28 cellular contexts compared by ENCODE assay signal in genomic region chr3:105327662-105328337, GRCh38. TPM values are rescaled to one million over a fixed set of nuclear protein-coding genes. Genes with fewer than 3 reads are reported as not detected.
DNase-seq lines count a peak whose midpoint lies in the region; ATAC-seq and TF ChIP-seq lines count a peak whose summit lies in the region.
"Had no signal": no experiment of that assay in that cellular context is flagged by ENCODE, and none has a peak within 500 bp of the region (broad histone marks: within the 10 kb centered on the region; RNA-seq: fewer than 3 reads in every experiment).

No MANE protein-coding gene starts in this region.

- dilution Hi-C loops in IMR-90 (cut with HindIII; ENCODE audit: low sequenced_read_pairs, unreplicated experiment) = no loop called here

- H2BK15ac ChIP-seq in IMR-90 (ENCODE audit: low read depth, low read length) = no peak overlapping the region

- no peaks in the 10 kb centered on the region for H3K9me1 ChIP-seq in IMR-90 (ENCODE audit: insufficient read depth, low read length)

- no peaks in the 10 kb centered on the region for H3K9me2 ChIP-seq in PC-3 (replicated peaks; ENCODE audit: low read length)

- no peak for TF ChIP-seq CTCF in IMR-90 (conservative IDR thresholded peaks at IDR 0.05; ENCODE audit: low read depth, low read length)
- TF ChIP-seq CTCF in PC-3 (conservative IDR thresholded peaks at IDR 0.05; ENCODE audit: low read depth, low read length) = no peak

- intact Hi-C loops in IMR-90 (cut with micrococcal nuclease) (loop anchor here (5.0 kb wide), 1 partner anchor 35 kb away; no protein-coding TSS in a partner anchor), PC-3 (cut with micrococcal nuclease) (loop anchor here (1.0 to 2.0 kb wide), 3 partner anchors 27 to 52 kb away; partner anchors contain the start of gene ALCAM), sciatic nerve (cut with DNase I) (no loop called here)

- H2AK5ac ChIP-seq in IMR-90 (ENCODE audit: low read depth, low read length) = no peak overlapping the region

- no peaks in the 10 kb centered on the region for H3K36me3 ChIP-seq in IMR-90 (ENCODE audit: control insufficient read depth, insufficient read depth, low read length)
- H3K36me3 ChIP-seq in PC-3 (ENCODE audit: low read depth, low read length) = no peaks in the 10 kb centered on the region
- H3K36me3 ChIP-seq: cardiac muscle cell, esophagus squamous epithelium, prostate gland, sigmoid colon, WERI-Rb-1 had no signal

- no peak overlapping the region for H3K4me3 ChIP-seq in IMR-90 (ENCODE audit: insufficient read depth, low read depth, low read length)
- H3K4me3 ChIP-seq in PC-3 (ENCODE audit: low read length) = no peak overlapping the region
- H3K4me3 ChIP-seq: cardiac muscle cell, coronary artery, esophagus squamous epithelium, prostate gland, sigmoid colon had no signal

- DNase-seq in IMR-90 = peak; percentile 6
- DNase-seq in PC-3 = peak; percentile 83
- DNase-seq in epithelial cell of prostate (ENCODE audit: low read depth, low spot score) = no peak
- DNase-seq in stromal cell of bone marrow (ENCODE audit: low read depth) = peak; percentile 23
- DNase-seq in glomerular visceral epithelial cell (ENCODE audit: extremely low spot score) = no peak
- DNase-seq in amygdala (lab: John Stamatoyannopoulos, UW) = no peak
- no peak for DNase-seq in sciatic nerve (ENCODE audit: low spot score)
- DNase-seq: activated CD4-positive, alpha-beta T cell treated with anti-CD3 and anti-CD28 coated beads, Interleukin-2, amount 10 ng/mL, durations not matched to agents 24 days and 14 days; activated T-cell treated with anti-CD3 and anti-CD28 coated beads, Interleukin-2, amount 50 U/mL, for 4 hours; AML-193; CD8-positive, alpha-beta memory T cell; esophagus squamous epithelium; GDM1; H9; head of caudate nucleus; kidney; naive B cell; NCI-H1436; NCI-H2081 treated with DMSO at 0.1 percent for 48 hours; NCI-H774; SHP77; sigmoid colon; stimulated activated CD4-positive, alpha-beta T cell treated with anti-CD3 and anti-CD28 coated beads, Interleukin-15, amount 100 ng/mL, for 24 hours; stimulated activated naive CD4-positive, alpha-beta T cell; WERI-Rb-1 had no signal

- no peak overlapping the region for H4K8ac ChIP-seq in IMR-90 (ENCODE audit: low read depth in 2 of 2, low read length in 2 of 2)

- TF ChIP-seq RAD21 in IMR-90 (IDR thresholded peaks at IDR 0.05; ENCODE audit: low read length) = no peak

- H2BK120ac ChIP-seq in IMR-90 (ENCODE audit: low read depth, low read length) = no peak overlapping the region

- no peak for TF ChIP-seq POLR2A in IMR-90 (IDR thresholded peaks at IDR 0.05; ENCODE audit: low read depth, low read length)

- in situ Hi-C loops in IMR-90 (cut with MboI; ENCODE audit: low sequenced_read_pairs) = no loop called here

- no peaks in the 10 kb centered on the region for H4K20me1 ChIP-seq in IMR-90 (ENCODE audit: insufficient read depth, low read length)
- H4K20me1 ChIP-seq in PC-3 (ENCODE audit: low read length) = no peaks in the 10 kb centered on the region

- no peak overlapping the region for H3K4ac ChIP-seq in IMR-90 (ENCODE audit: low read depth, low read length)

- H2BK5ac ChIP-seq in IMR-90 (ENCODE audit: low read depth, low read length, poor library complexity, severe bottlenecking) = no peak overlapping the region

- H3K56ac ChIP-seq in IMR-90 (ENCODE audit: extremely low read depth, insufficient read depth, low read length) = no peak overlapping the region

- no peaks in the 10 kb centered on the region; the same call in 1 of the 2 replicates for H3K4me1 ChIP-seq in IMR-90 (ENCODE audit: control insufficient read depth, insufficient read depth, low read length)
- H3K4me1 ChIP-seq in PC-3 (ENCODE audit: insufficient read depth, low read length) = peaks cover 18% of the 10 kb centered on the region
- H3K4me1 ChIP-seq: prostate gland, sigmoid colon had no signal

- H3K79me1 ChIP-seq in IMR-90 (ENCODE audit: low read depth in 1 of 2, low read length in 2 of 2) = no peaks in the 10 kb centered on the region

- no peak overlapping the region for H4K91ac ChIP-seq in IMR-90 (ENCODE audit: insufficient read depth, low read depth, low read length)

- H3K27ac ChIP-seq in IMR-90 (ENCODE audit: insufficient read depth, low read length) (no peak overlapping the region), PC-3 (ENCODE audit: low read length) (peak overlapping the region; percentile 66), epithelial cell of prostate (peak overlapping the region; percentile 52)
- H3K27ac ChIP-seq: cardiac muscle cell, coronary artery, esophagus squamous epithelium, prostate gland, sigmoid colon, WERI-Rb-1 had no signal

- no peaks in the 10 kb centered on the region for H3K27me3 ChIP-seq in IMR-90 (ENCODE audit: control insufficient read depth, insufficient read depth, low read length)
- H3K27me3 ChIP-seq in PC-3 (ENCODE audit: low read length) = no peaks in the 10 kb centered on the region
- H3K27me3 ChIP-seq: cardiac muscle cell, esophagus squamous epithelium, sigmoid colon had no signal

- H3K4me2 ChIP-seq in IMR-90 (ENCODE audit: low read depth, low read length) (no peak overlapping the region), PC-3 (ENCODE audit: low read length) (peak overlapping the region; percentile 33)

- no peak overlapping the region for H3K23ac ChIP-seq in IMR-90 (ENCODE audit: low read depth, low read length)

- no peak overlapping the region for H4K5ac ChIP-seq in IMR-90 (ENCODE audit: low read depth, low read length)

- H2AFZ ChIP-seq in IMR-90 (replicated peaks; ENCODE audit: low read length, poor library complexity) (no peak overlapping the region), PC-3 (ENCODE audit: low read length) (no peak overlapping the region)

- no peaks in the 10 kb centered on the region for H3K79me2 ChIP-seq in PC-3 (ENCODE audit: low read length)

- BruUV-seq in IMR-90 (replicated peaks; lab: Mats Ljungman, UMichigan) (no TSS peak), PC-3 (replicated peaks; lab: Mats Ljungman, UMichigan) (no TSS peak)

- H3K14ac ChIP-seq in IMR-90 (replicated peaks; ENCODE audit: low read depth, low read length) = no peak overlapping the region

- CTCF ChIA-PET in IMR-90 (lab: Yijun Ruan, JAX) = no interaction called here
- CTCF ChIA-PET in PC-3 (lab: Charles Lee) = interaction anchor here (0.6 kb wide), 1 partner anchor 728 kb away, joined by 3 read pairs; no protein-coding TSS in a partner anchor

- no peak overlapping the region for H3K18ac ChIP-seq in IMR-90 (ENCODE audit: low read depth, low read length)

- ATAC-seq in IMR-90 (ENCODE audit: low read depth) (no peak), PC-3 (peak; percentile 96), sciatic nerve (no peak)
- ATAC-seq: activated T-cell treated with anti-CD3 and anti-CD28 coated beads, Interleukin-2, amount 50 U/mL, for 4 hours had no signal

- H3F3A ChIP-seq in PC-3 (ENCODE audit: low read length, unreplicated experiment) = no peaks in the 10 kb centered on the region

- H3K9me3 ChIP-seq in IMR-90 (ENCODE audit: control insufficient read depth, insufficient read depth, low read length) (no peaks in the 10 kb centered on the region), PC-3 (ENCODE audit: low read length) (peaks cover 4% of the 10 kb centered on the region; the same call in 1 of the 2 replicates)
- H3K9me3 ChIP-seq: esophagus squamous epithelium, prostate gland had no signal

- no peak overlapping the region for H2AK9ac ChIP-seq in IMR-90 (replicated peaks; ENCODE audit: low read depth, low read length, poor library complexity)

- no peak overlapping the region for H2BK20ac ChIP-seq in IMR-90 (ENCODE audit: low read depth, low read length)

- H3K9ac ChIP-seq in IMR-90 (ENCODE audit: low read depth, low read length) (no peak overlapping the region), PC-3 (ENCODE audit: low read length) (no peak overlapping the region)

- POLR2A ChIA-PET in IMR-90 (lab: Charles Lee; ENCODE audit: unreplicated experiment) = no interaction called here
- POLR2A ChIA-PET in PC-3 (lab: Charles Lee; ENCODE audit: unreplicated experiment) = interaction anchor here (0.6 kb wide), 1 partner anchor 745 kb away, joined by 3 read pairs; no protein-coding TSS in a partner anchor

TF ChIP-seq in IMR-90, 13 proteins besides CTCF, POLR2A, EP300 and RAD21:
- no peak for TF ChIP-seq FOS (IDR thresholded peaks at IDR 0.05; ENCODE audit: low read depth, low read length)
- TF ChIP-seq SMC3 (IDR thresholded peaks at IDR 0.05; ENCODE audit: low read depth, low read length) = no peak
- TF ChIP-seq RCOR1 (IDR thresholded peaks at IDR 0.05; ENCODE audit: insufficient replicate concordance, low read length) = no peak
- no peak for TF ChIP-seq USF2 (IDR thresholded peaks at IDR 0.05; ENCODE audit: low read depth, low read length)
TF ChIP-seq in IMR-90: peak in this region for 0.

RNA-seq across cellular contexts. Expression of gene ALCAM, which starts 38.9 kb away (rescaled TPM):
- total RNA-seq in IMR-90 (2012; rRNA removed) = 400 and 423 TPM in 2 replicates
- polyA plus RNA-seq in IMR-90 (2012; rRNA removed) = 105 and 117 TPM in 2 replicates
- polyA plus RNA-seq in IMR-90 (2012; cell fraction: cytosol; rRNA removed) = 32.8 and 49.6 TPM in 2 replicates
- polyA plus RNA-seq in IMR-90 (2012; cell fraction: nucleus; rRNA removed; ENCODE audit: low replicate concordance) = 29.9 and 107 TPM in 2 replicates
- total RNA-seq in PC-3 (2014; rRNA removed) = 168 and 169 TPM in 2 replicates
- 39.0 TPM for total RNA-seq in sciatic nerve

Comparison
In these comparisons a context has a peak if more than half of its experiments do, and no peak if none do; other contexts are left out.
1. DNase-seq: peak in IMR-90 (single experiment), PC-3 (single experiment) and stromal cell of bone marrow (single experiment); none in epithelial cell of prostate (single experiment), glomerular visceral epithelial cell (single experiment), amygdala (0 of 56) and sciatic nerve (single experiment).